ENCODE assay signal across 30 cellular contexts in the genomic region with DNA sequence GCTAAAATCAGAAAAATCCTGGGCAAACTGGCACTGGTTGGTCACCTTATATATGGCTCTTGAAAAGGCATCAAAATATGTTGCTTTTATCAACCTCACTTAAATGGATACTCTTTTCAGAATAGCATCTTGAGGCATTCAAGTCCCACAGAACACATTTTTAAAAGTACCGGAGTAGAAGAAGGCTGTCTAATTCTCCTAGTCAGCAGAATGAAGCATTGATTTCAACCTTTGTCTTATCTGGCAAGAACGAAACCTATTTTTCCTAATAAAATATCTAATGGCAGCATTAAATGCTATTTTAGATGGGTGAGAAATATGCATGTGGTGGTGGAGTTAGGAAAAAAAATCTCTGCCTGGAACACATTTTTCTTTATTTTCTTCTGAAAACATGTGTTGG. TPM values are rescaled to one million over a fixed set of nuclear protein-coding genes. Genes with fewer than 3 reads are reported as not detected.
"Had no signal": no experiment of that assay in that cellular context is flagged by ENCODE, and none has a peak within 500 bp of the region (broad histone marks: within the 10 kb centered on the region; RNA-seq: fewer than 3 reads in every experiment).

No MANE protein-coding gene starts in this region.

- H2AFZ ChIP-seq: neural progenitor cell, parathyroid adenoma had no signal

- H3K27ac ChIP-seq: neural progenitor cell, ovary, parathyroid adenoma, psoas muscle, skin epidermis, spleen, thoracic aorta, thyroid gland, tibial nerve, upper lobe of left lung, vagina had no signal

- H3K9me3 ChIP-seq: ovary, psoas muscle, spleen, thoracic aorta, thyroid gland, tibial nerve, upper lobe of left lung, vagina had no signal

- H3K27me3 ChIP-seq: neural progenitor cell, ovary, spleen, thyroid gland, tibial nerve, upper lobe of left lung, vagina had no signal

- H3K4me1 ChIP-seq: neural progenitor cell, parathyroid adenoma had no signal

- DNase-seq: naive thymus-derived CD4-positive, alpha-beta T cell; natural killer cell; occipital lobe; ovary; posterior cingulate gyrus; psoas muscle; right cardiac atrium; spleen; stimulated activated CD4-positive, alpha-beta T cell treated with anti-CD3 and anti-CD28 coated beads, Interleukin-12 subunit alpha, Interleukin-12 subunit beta, amount 100 ng/mL, for 4 hours; stimulated activated CD4-positive, alpha-beta T cell treated with anti-CD3 and anti-CD28 coated beads, Interleukin-1b, Interleukin-23, amount 100 ng/mL, for 48 hours; stimulated activated CD4-positive, alpha-beta T cell treated with anti-CD3 and anti-CD28 coated beads, Interleukin-4, amount 100 ng/mL, for 1 hour; stimulated activated CD4-positive, alpha-beta T cell treated with anti-CD3 and anti-CD28 coated beads, Interleukin-4, amount 100 ng/mL, for 4 hours; stimulated activated CD8-positive, alpha-beta memory T cell treated with anti-CD3 and anti-CD28 coated beads, Interleukin-4, amount 100 ng/mL, for 48 hours; stimulated activated naive CD4-positive, alpha-beta T cell; stimulated activated naive CD8-positive, alpha-beta T cell treated with anti-CD3 and anti-CD28 coated beads, Interleukin-15, amount 100 ng/mL, for 72 hours; stimulated activated naive CD8-positive, alpha-beta T cell treated with anti-CD3 and anti-CD28 coated beads, Interleukin-15, Interleukin-2, amounts not matched to agents 100 U/mL and 50 U/mL, for 24 hours; substantia nigra; thyroid gland; upper lobe of left lung had no signal

- ATAC-seq: naive thymus-derived CD4-positive, alpha-beta T cell; natural killer cell; psoas muscle; right cardiac atrium; sciatic nerve; stimulated activated memory B cell treated with anti-CD40 and anti-IgM and Interleukin-4, amounts not matched to agents 10 μg/mL and 1 μg/mL and 100 μg/mL, for 72 hours; stimulated activated naive CD8-positive, alpha-beta T cell treated with anti-CD3 and anti-CD28 coated beads, Interleukin-15, amount 100 ng/mL, for 72 hours; stimulated activated naive CD8-positive, alpha-beta T cell treated with anti-CD3 and anti-CD28 coated beads, Interleukin-15, Interleukin-2, amounts not matched to agents 100 U/mL and 50 U/mL, for 24 hours had no signal

- FAIRE-seq: urothelium cell line had no signal

- H3K36me3 ChIP-seq: neural progenitor cell, ovary, spleen, thoracic aorta, thyroid gland, tibial nerve, upper lobe of left lung, vagina had no signal

- H3K4me2 ChIP-seq: neural progenitor cell, smooth muscle cell had no signal

- H3K9ac ChIP-seq: neural progenitor cell, parathyroid adenoma had no signal

- H3K4me3 ChIP-seq: neural progenitor cell, ovary, psoas muscle, skin epidermis, smooth muscle cell, spleen, thoracic aorta, thyroid gland, tibial nerve, upper lobe of left lung, vagina had no signal

- H3K79me2 ChIP-seq: parathyroid adenoma had no signal

RNA-seq across cellular contexts. Expression of gene TMEFF2, which starts 27.8 kb away (rescaled TPM):
- total RNA-seq: naive thymus-derived CD4-positive, alpha-beta T cell; natural killer cell; renal cortical epithelial cell; sciatic nerve; smooth muscle cell; spleen; tibial nerve; vagina had no signal
- polyA plus RNA-seq: naive thymus-derived CD4-positive, alpha-beta T cell; smooth muscle cell; spleen had no signal
